ENCODE assay signal across 8 cellular contexts in the genomic region with DNA sequence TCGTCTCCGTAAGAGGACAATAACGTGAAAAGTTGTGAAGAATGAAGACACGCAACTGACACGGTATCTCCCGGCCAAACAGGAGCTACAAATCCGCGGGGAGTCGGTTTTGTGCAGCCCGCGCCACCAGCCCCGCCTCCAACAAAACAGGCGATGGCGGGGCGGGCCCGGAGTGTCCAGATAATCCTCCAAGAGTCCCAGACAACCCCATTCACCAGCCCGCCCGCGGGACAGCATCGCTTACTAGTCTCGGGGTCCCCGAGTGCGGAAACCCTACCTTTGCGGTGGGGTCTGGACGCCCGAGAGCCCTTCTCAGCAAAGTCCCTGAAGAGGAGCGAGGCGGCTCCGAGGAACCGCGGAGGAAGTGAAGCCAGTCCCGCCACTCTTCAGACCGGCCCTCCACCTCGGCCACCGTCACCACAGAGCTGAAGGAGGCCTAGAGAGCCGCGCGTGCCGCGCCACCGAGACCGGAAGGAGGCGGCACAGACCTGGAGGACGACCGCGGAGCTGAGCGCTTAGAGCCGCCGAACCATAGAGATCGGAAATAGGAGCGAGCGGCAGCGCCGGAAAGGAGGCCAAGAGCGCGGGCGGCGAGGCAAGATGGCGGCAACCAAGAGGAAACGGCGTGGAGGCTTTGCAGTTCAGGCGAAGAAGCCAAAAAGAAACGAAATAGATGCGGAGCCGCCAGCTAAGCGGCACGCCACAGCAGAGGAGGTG. TPM values are rescaled to one million over a fixed set of nuclear protein-coding genes. Genes with fewer than 3 reads are reported as not detected.
DNase-seq lines count a peak whose midpoint lies in the region; ATAC-seq and TF ChIP-seq lines count a peak whose summit lies in the region.

A gene with protein sequence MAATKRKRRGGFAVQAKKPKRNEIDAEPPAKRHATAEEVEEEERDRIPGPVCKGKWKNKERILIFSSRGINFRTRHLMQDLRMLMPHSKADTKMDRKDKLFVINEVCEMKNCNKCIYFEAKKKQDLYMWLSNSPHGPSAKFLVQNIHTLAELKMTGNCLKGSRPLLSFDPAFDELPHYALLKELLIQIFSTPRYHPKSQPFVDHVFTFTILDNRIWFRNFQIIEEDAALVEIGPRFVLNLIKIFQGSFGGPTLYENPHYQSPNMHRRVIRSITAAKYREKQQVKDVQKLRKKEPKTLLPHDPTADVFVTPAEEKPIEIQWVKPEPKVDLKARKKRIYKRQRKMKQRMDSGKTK (plus strand): TSS at position 573 of the 717 bp plus-strand sequence. CDS start 28 bp downstream, at position 601.
A gene with protein sequence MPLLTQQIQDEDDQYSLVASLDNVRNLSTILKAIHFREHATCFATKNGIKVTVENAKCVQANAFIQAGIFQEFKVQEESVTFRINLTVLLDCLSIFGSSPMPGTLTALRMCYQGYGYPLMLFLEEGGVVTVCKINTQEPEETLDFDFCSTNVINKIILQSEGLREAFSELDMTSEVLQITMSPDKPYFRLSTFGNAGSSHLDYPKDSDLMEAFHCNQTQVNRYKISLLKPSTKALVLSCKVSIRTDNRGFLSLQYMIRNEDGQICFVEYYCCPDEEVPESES (minus strand): TSS at position 366 of the 717 bp plus-strand sequence. CDS start 612 bp downstream, outside the sequence.

- peaks cover 29% of the 10 kb centered on the region for H3K4me1 ChIP-seq in PC-3 (ENCODE audit: insufficient read depth, low read length)
- peaks cover 23% of the 10 kb centered on the region for H3K4me1 ChIP-seq in mucosa of descending colon (ENCODE audit: low read depth)

- TF ChIP-seq CTCF in PC-3 (conservative IDR thresholded peaks at IDR 0.05; ENCODE audit: low read depth, low read length) (no peak), mucosa of descending colon (IDR thresholded peaks at IDR 0.05) (no peak)

- POLR2A ChIA-PET in PC-3 (lab: Charles Lee; ENCODE audit: unreplicated experiment) = interaction anchor here (0.6 to 1.0 kb wide), 4 partner anchors 76 to 380 kb away, joined by 3 to 6 read pairs (median 4); a partner anchor contains a TSS

- H3K9me2 ChIP-seq in PC-3 (replicated peaks; ENCODE audit: low read length) = no peaks in the 10 kb centered on the region

- ATAC-seq in GM21717 (IDR thresholded peaks at IDR 0.05; ENCODE audit: unreplicated experiment) = peak; percentile 99
- ATAC-seq in PC-3 = peak; percentile 99
- ATAC-seq in mucosa of descending colon = peak; percentile 100

- peak within 1 kb of the TSS; percentile 98 for H3K9ac ChIP-seq in PC-3 (ENCODE audit: low read length)

- intact Hi-C loops in PC-3 (cut with micrococcal nuclease) = loop anchor here (10.0 kb wide), 1 partner anchor 910 kb away; a partner anchor contains a TSS
- intact Hi-C loops in mucosa of descending colon (cut with DNase I, micrococcal nuclease) = no loop called here

- H3K27me3 ChIP-seq in PC-3 (ENCODE audit: low read length) = no peaks in the 10 kb centered on the region

- peaks cover 90% of the 10 kb centered on the region for H3K79me2 ChIP-seq in PC-3 (ENCODE audit: low read length)

- H3K9me3 ChIP-seq in PC-3 (ENCODE audit: low read length) = no peaks in the 10 kb centered on the region
- H3K9me3 ChIP-seq in mucosa of descending colon = no peaks in the 10 kb centered on the region

- peak within 1 kb of the TSS; percentile 92 for H3K4me2 ChIP-seq in PC-3 (ENCODE audit: low read length)

- no peaks in the 10 kb centered on the region for H3F3A ChIP-seq in PC-3 (ENCODE audit: low read length, unreplicated experiment)

- H3K36me3 ChIP-seq in PC-3 (ENCODE audit: low read depth, low read length) = peaks cover 31% of the 10 kb centered on the region
- no peaks in the 10 kb centered on the region for H3K36me3 ChIP-seq in mucosa of descending colon (ENCODE audit: low read depth)

- peak within 1 kb of the TSS; percentile 84 for H2AFZ ChIP-seq in PC-3 (ENCODE audit: low read length)

- BruUV-seq in PC-3 (replicated peaks; lab: Mats Ljungman, UMichigan) = TSS peak; percentile 63

- H3K27ac ChIP-seq in PC-3 (ENCODE audit: low read length) = peak within 1 kb of the TSS; percentile 73
- H3K27ac ChIP-seq in epithelial cell of prostate = peak within 1 kb of the TSS; percentile 74

- peak; percentile 99 for DNase-seq in DMS53 (lab: John Stamatoyannopoulos, UW)
- peak; percentile 94 for DNase-seq in Jurkat, Clone E6-1 (ENCODE audit: low read depth, low spot score)
- DNase-seq in PC-3 = peak; percentile 97
- peak; percentile 87 for DNase-seq in activated T-cell treated with anti-CD3 and anti-CD28 coated beads for 4 hours
- peak; percentile 81 for DNase-seq in epithelial cell of prostate (ENCODE audit: low read depth, low spot score)
- DNase-seq in mucosa of descending colon = peak; percentile 96 to 98 (median 97)
- peak; percentile 91 for DNase-seq in stimulated activated CD8-positive, alpha-beta memory T cell treated with anti-CD3 and anti-CD28 coated beads, Interleukin-4, amount 100 ng/mL, for 24 hours (ENCODE audit: low read depth)

- peaks cover 18% of the 10 kb centered on the region for H4K20me1 ChIP-seq in PC-3 (ENCODE audit: low read length)

- peak within 1 kb of the TSS; percentile 95 for H3K4me3 ChIP-seq in Jurkat, Clone E6-1 (ENCODE audit: low read length)
- H3K4me3 ChIP-seq in PC-3 (ENCODE audit: low read length) = peak within 1 kb of the TSS; percentile 88
- H3K4me3 ChIP-seq in mucosa of descending colon = peak within 1 kb of the TSS; percentile 91

- CTCF ChIA-PET in PC-3 (lab: Charles Lee) = interaction anchor here (0.6 to 1.0 kb wide), 3 partner anchors 15 to 684 kb away, joined by 3 to 5 read pairs (median 4); no protein-coding TSS in a partner anchor

RNA-seq across cellular contexts. Expression of the first gene that starts in this region (rescaled TPM):
- 134 TPM for polyA plus RNA-seq in Jurkat, Clone E6-1 (2012; ENCODE audit: insufficient read depth, insufficient read length)
- total RNA-seq in PC-3 (2014; rRNA removed) (49.0 and 63.2 TPM in 2 replicates), mucosa of descending colon (10 to 100 TPM; 10.7 to 19.2 (median 18.2) TPM)

RNA-seq across cellular contexts. Expression of the second gene that starts in this region (rescaled TPM):
- 60.9 TPM for polyA plus RNA-seq in Jurkat, Clone E6-1 (2012; ENCODE audit: insufficient read depth, insufficient read length)
- total RNA-seq in PC-3 (2014; rRNA removed) (22.5 and 62.5 TPM in 2 replicates), mucosa of descending colon (10 to 100 TPM; 12.0 to 14.7 (median 13.8) TPM)

Comparison
In these comparisons a context has a peak if more than half of its experiments do, and no peak if none do; other contexts are left out.
1. Peak in every context shown above with its lines: DNase-seq, ATAC-seq, H3K4me3 ChIP-seq and H3K27ac ChIP-seq.